ENCODE assay signal across 11 cellular contexts in genomic region chr10:28988980-28989379, GRCh38.
"Had no signal": no experiment of that assay in that cellular context is flagged by ENCODE, and none has a peak within 500 bp of the region (broad histone marks: within the 10 kb centered on the region; RNA-seq: fewer than 3 reads in every experiment).

No MANE protein-coding gene starts in this region.

- DNase-seq: GM23248, GOT3, H7, H9, HCEC 1CT, HFFc6 had no signal

- H3K4me3 Mint-ChIP-seq: GM23338, H9, HFFc6 had no signal

- H3K27ac ChIP-seq: GM23248 had no signal

- H3K27ac Mint-ChIP-seq: GM23338, H9, HFFc6 had no signal

- H3K4me2 ChIP-seq: GM23338 had no signal

- H2AFZ ChIP-seq: GM23248, GM23338 had no signal

- H3K4me3 ChIP-seq: GM23248, GM23338, HAP-1 had no signal

- FAIRE-seq: H1, H54 had no signal

- H3K9ac ChIP-seq: GM23248 had no signal

- ATAC-seq: GM23338, HCT116 had no signal

- H3K9me3 Mint-ChIP-seq: GM23338, H9, HFFc6 had no signal

- H3K36me3 ChIP-seq: HAP-1 had no signal
